In genomic region chr12:121452356-121453021, GRCh38 we compare ENCODE assay signal across 11 cellular contexts. TPM values are rescaled to one million over a fixed set of nuclear protein-coding genes. Genes with fewer than 3 reads are reported as not detected.
DNase-seq lines count a peak whose midpoint lies in the region.
"Had no signal": no experiment of that assay in that cellular context is flagged by ENCODE, and none has a peak within 500 bp of the region (broad histone marks: within the 10 kb centered on the region; RNA-seq: fewer than 3 reads in every experiment).

No MANE protein-coding gene starts in this region.

- peaks cover 2% of the 10 kb centered on the region for H3K36me3 Mint-ChIP-seq in IgD-negative memory B cell

- 96% methylated on average over 37 of the region's 37 CpGs for WGBS in mesenchymal stem cell
- 92% methylated on average over 37 of the region's 37 CpGs for WGBS in thymus

- H4K91ac ChIP-seq in mesenchymal stem cell (ENCODE audit: low read length) = no peak overlapping the region

- peaks cover 0 to 28% of the 10 kb centered on the region in 2 experiments for H3K36me3 ChIP-seq in mesenchymal stem cell (ENCODE audit: control insufficient read depth in 1 of 2, insufficient read depth in 2 of 2, low read depth in 1 of 2, low read length in 2 of 2)
- peaks cover 33% of the 10 kb centered on the region for H3K36me3 ChIP-seq in thymus (ENCODE audit: control insufficient read depth, insufficient read depth)
- H3K36me3 ChIP-seq in Karpas-422 (ENCODE audit: insufficient read depth, low read length) = peaks cover 10% of the 10 kb centered on the region; the same call in 1 of the 2 replicates

- peak overlapping the region in 2 of 3 donors; percentile 74 to 79 for H3K27ac Mint-ChIP-seq in IgD-negative memory B cell

- H3K4me2 ChIP-seq in mesenchymal stem cell (ENCODE audit: low read length, poor library complexity, severe bottlenecking) (no peak overlapping the region), Karpas-422 (ENCODE audit: low read depth, low read length, poor library complexity, severe bottlenecking) (no peak overlapping the region)

- no peak overlapping the region for H3K14ac ChIP-seq in mesenchymal stem cell (ENCODE audit: low read length in 2 of 2)

- no peak overlapping the region for H2BK12ac ChIP-seq in mesenchymal stem cell (ENCODE audit: low read length in 2 of 2)

- H3K9me2 ChIP-seq in Karpas-422 (replicated peaks; ENCODE audit: insufficient read depth, low read length) = no peaks in the 10 kb centered on the region

- H3K27ac ChIP-seq in mesenchymal stem cell (ENCODE audit: low read length, poor library complexity, severe bottlenecking) = no peak overlapping the region
- H3K27ac ChIP-seq in thymus (ENCODE audit: low read depth) = peak overlapping the region; percentile 6
- H3K27ac ChIP-seq in Karpas-422 (ENCODE audit: low read length) = no peak overlapping the region

- no peak overlapping the region for H3K23ac ChIP-seq in mesenchymal stem cell (ENCODE audit: low read length in 2 of 2)

- no peaks in the 10 kb centered on the region for H3K9me3 Mint-ChIP-seq in IgD-negative memory B cell

- H3K9ac ChIP-seq in mesenchymal stem cell (ENCODE audit: low read length) (peak overlapping the region; percentile 85), Karpas-422 (ENCODE audit: low read length) (no peak overlapping the region)

- peaks cover 56% of the 10 kb centered on the region for H3K79me1 ChIP-seq in mesenchymal stem cell (replicated peaks; ENCODE audit: low read length, poor library complexity, severe bottlenecking)

- H3K18ac ChIP-seq in mesenchymal stem cell (ENCODE audit: low read depth in 1 of 2, low read length in 2 of 2) = no peak overlapping the region

- H3K4me3 Mint-ChIP-seq in IgD-negative memory B cell = peak overlapping the region in 2 of 4 donors; percentile 39 to 50

- H3K4me1 Mint-ChIP-seq in IgD-negative memory B cell = peaks cover 33 to 50% (median 50%) of the 10 kb centered on the region in 3 donors

- no peak overlapping the region for H2BK15ac ChIP-seq in mesenchymal stem cell (ENCODE audit: low read depth, poor library complexity, severe bottlenecking)

- H4K20me1 ChIP-seq in Karpas-422 (ENCODE audit: insufficient read depth, low read depth, low read length) = peaks cover 37% of the 10 kb centered on the region

- peaks cover 79% of the 10 kb centered on the region for H3K79me2 ChIP-seq in Karpas-422 (ENCODE audit: low read length)

- H3K27me3 ChIP-seq in mesenchymal stem cell (ENCODE audit: control insufficient read depth in 1 of 2, insufficient read depth in 1 of 2, low read length in 2 of 2) = no peaks in the 10 kb centered on the region
- no peaks in the 10 kb centered on the region for H3K27me3 ChIP-seq in thymus (ENCODE audit: control insufficient read depth, insufficient read depth)
- no peaks in the 10 kb centered on the region for H3K27me3 ChIP-seq in Karpas-422 (ENCODE audit: low read length)

- no peak overlapping the region for H2BK5ac ChIP-seq in mesenchymal stem cell (ENCODE audit: low read depth, low read length, poor library complexity, severe bottlenecking)

- no peaks in the 10 kb centered on the region for H3K9me3 ChIP-seq in mesenchymal stem cell (ENCODE audit: control insufficient read depth, low read length)
- H3K9me3 ChIP-seq in thymus (ENCODE audit: control insufficient read depth) = no peaks in the 10 kb centered on the region
- H3K9me3 ChIP-seq in Karpas-422 (ENCODE audit: low read length) = no peaks in the 10 kb centered on the region

- H3K4me1 ChIP-seq in mesenchymal stem cell (ENCODE audit: control insufficient read depth, insufficient read depth, low read depth, low read length) (peaks cover 4% of the 10 kb centered on the region), thymus (ENCODE audit: control insufficient read depth, insufficient read depth, low read length) (no peaks in the 10 kb centered on the region), Karpas-422 (ENCODE audit: low read length) (no peaks in the 10 kb centered on the region)

- peak; percentile 17 for DNase-seq in dermis blood vessel endothelial cell
- DNase-seq in mesenchymal stem cell = no peak
- DNase-seq in activated effector memory CD4-positive, alpha-beta T cell treated with Interleukin-2 at 50 U/mL for 16 hours = no peak
- no peak for DNase-seq in HuH-7.5 (ENCODE audit: low spot score)
- no peak for DNase-seq in Karpas-422
- DNase-seq in cerebellar nuclear complex (lab: John Stamatoyannopoulos, UW) = no peak
- DNase-seq: activated gamma-delta T cell, GF-D8, NCI-H510A had no signal

- H3K27me3 Mint-ChIP-seq in IgD-negative memory B cell = no peaks in the 10 kb centered on the region

- H3K4ac ChIP-seq in mesenchymal stem cell (ENCODE audit: low read depth in 1 of 2, low read length in 2 of 2) = no peak overlapping the region

- H2AK5ac ChIP-seq in mesenchymal stem cell (ENCODE audit: low read length, severe bottlenecking) = no peak overlapping the region

- H4K8ac ChIP-seq in mesenchymal stem cell (ENCODE audit: low read length) = no peak overlapping the region

- H2BK120ac ChIP-seq in mesenchymal stem cell (ENCODE audit: low read depth, low read length) = no peak overlapping the region

- H2AFZ ChIP-seq in mesenchymal stem cell (ENCODE audit: low read depth, low read length) (no peak overlapping the region), Karpas-422 (ENCODE audit: low read length) (no peak overlapping the region)

- H3K4me3 ChIP-seq in mesenchymal stem cell (ENCODE audit: insufficient read depth in 1 of 2, low read depth in 1 of 2, low read length in 2 of 2) (peak overlapping the region; percentile 14 to 72), thymus (ENCODE audit: low read length) (no peak overlapping the region), Karpas-422 (ENCODE audit: low read length) (no peak overlapping the region)

RNA-seq across cellular contexts. Expression of gene RNF34, which starts 52.6 kb away (rescaled TPM):
- polyA plus RNA-seq in IgD-negative memory B cell (46.4 TPM), thymus (36.9 TPM)
- total RNA-seq in dermis blood vessel endothelial cell = 60.8 and 86.6 TPM in 2 replicates
- 27.9 TPM for polyA plus RNA-seq in mesenchymal stem cell (2013, experiment 1 of 2)
- 27.6 TPM for polyA plus RNA-seq in mesenchymal stem cell (2013, experiment 2 of 2)
- 66.6 and 109 TPM in 2 replicates for total RNA-seq in Karpas-422 (2014; rRNA removed; shearing (Covaris generic); ENCODE audit: low replicate concordance)

Comparison
In these comparisons a context has a peak if more than half of its experiments do, and no peak if none do; other contexts are left out.
1. H3K4me3 ChIP-seq: peak in mesenchymal stem cell (2 of 2); none in thymus (single experiment) and Karpas-422 (single experiment).